9 cellular contexts compared by ENCODE assay signal in genomic region chr2:240999873-241000541, GRCh38. TPM values are rescaled to one million over a fixed set of nuclear protein-coding genes. Genes with fewer than 3 reads are reported as not detected.
DNase-seq lines count a peak whose midpoint lies in the region; ATAC-seq, FAIRE-seq and TF ChIP-seq lines count a peak whose summit lies in the region.
"Had no signal": no experiment of that assay in that cellular context is flagged by ENCODE, and none has a peak within 500 bp of the region (broad histone marks: within the 10 kb centered on the region; RNA-seq: fewer than 3 reads in every experiment).

No MANE protein-coding gene starts in this region.

- peaks cover 7% of the 10 kb centered on the region for H3K27me3 ChIP-seq in transverse colon

- H3K9me3 ChIP-seq in transverse colon = peaks cover 13 to 18% of the 10 kb centered on the region in 2 donors

- TF ChIP-seq POLR2A in transverse colon (IDR thresholded peaks at IDR 0.05) = no peak

- peaks cover 0 to 19% (median 7%) of the 10 kb centered on the region in 4 donors for H3K4me1 ChIP-seq in transverse colon

- 81 to 100% methylated on average over 1 to 19 of the region's 19 CpGs for WGBS in transverse colon (ENCODE audit: low coverage in 1 of 2), 2 donors

- no peaks in the 10 kb centered on the region for H3K36me3 ChIP-seq in transverse colon

- H3K27ac ChIP-seq in coronary artery = peak overlapping the region in 1 of 2 donors; percentile 74
- no peak overlapping the region for H3K27ac ChIP-seq in transverse colon

- DNase-seq in activated CD4-positive, alpha-beta T cell treated with anti-CD3 and anti-CD28 coated beads for 48 hours = peak; percentile 1
- DNase-seq in activated CD4-positive, alpha-beta T cell treated with anti-CD3 and anti-CD28 coated beads, Interleukin-2, amount 50 U/mL, for 48 hours = no peak
- DNase-seq in coronary artery (ENCODE audit: low spot score) (peak; percentile 74), mucosa of gallbladder (ENCODE audit: low spot score) (peak; percentile 7), transverse colon (peak; percentile 8), middle frontal gyrus (ENCODE audit: extremely low spot score, low spot score) (no peak), frontal cortex (ENCODE audit: low spot score in 2 of 2) (no peak)
- DNase-seq: NCI-H446 treated with DMSO at 0.1 percent for 48 hours had no signal

- TF ChIP-seq EP300 in transverse colon (IDR thresholded peaks at IDR 0.05; ENCODE audit: low read depth) = no peak

- no peak for FAIRE-seq in frontal cortex (lab: Jason Lieb, UNC)

- intact Hi-C loops in transverse colon (cut with DNase I; ENCODE audit: low total_unique reads) = no loop called here

- ATAC-seq in GM21447 (IDR thresholded peaks at IDR 0.05; ENCODE audit: unreplicated experiment) = no peak

- H3K4me3 ChIP-seq in coronary artery (peak overlapping the region; percentile 94), transverse colon (peak overlapping the region in 1 of 4 donors; percentile 58)

- in situ Hi-C loops in transverse colon (cut with MboI; ENCODE audit: low pct_ligation_motif_present in 1 of 4, low pct_unique_long_range_greater_than_20kb in 1 of 4, low sequenced_read_pairs in 3 of 4) = no loop called here

- TF ChIP-seq CTCF in coronary artery (IDR thresholded peaks at IDR 0.05) (no peak), transverse colon (IDR thresholded peaks at IDR 0.05) (no peak)

RNA-seq across cellular contexts. Expression of gene SNED1, which starts 1.6 kb away (rescaled TPM):
- total RNA-seq in mucosa of gallbladder (40.9 TPM), transverse colon (10 to 100 TPM in 3 of 4 donors, 1 to 10 TPM in 1; 8.2 to 65.5 (median 30.0) TPM), frontal cortex (4.5 TPM)

Comparison
In these comparisons a context has a peak if more than half of its experiments do, and no peak if none do; other contexts are left out.
1. DNase-seq: peak in activated CD4-positive, alpha-beta T cell treated with anti-CD3 and anti-CD28 coated beads for 48 hours (single experiment), coronary artery (single experiment), mucosa of gallbladder (single experiment) and transverse colon (single experiment); none in activated CD4-positive, alpha-beta T cell treated with anti-CD3 and anti-CD28 coated beads, Interleukin-2, amount 50 U/mL, for 48 hours (0 of 2), middle frontal gyrus (single experiment) and frontal cortex (0 of 2).